10 cellular contexts compared by ENCODE assay signal in the genomic region with DNA sequence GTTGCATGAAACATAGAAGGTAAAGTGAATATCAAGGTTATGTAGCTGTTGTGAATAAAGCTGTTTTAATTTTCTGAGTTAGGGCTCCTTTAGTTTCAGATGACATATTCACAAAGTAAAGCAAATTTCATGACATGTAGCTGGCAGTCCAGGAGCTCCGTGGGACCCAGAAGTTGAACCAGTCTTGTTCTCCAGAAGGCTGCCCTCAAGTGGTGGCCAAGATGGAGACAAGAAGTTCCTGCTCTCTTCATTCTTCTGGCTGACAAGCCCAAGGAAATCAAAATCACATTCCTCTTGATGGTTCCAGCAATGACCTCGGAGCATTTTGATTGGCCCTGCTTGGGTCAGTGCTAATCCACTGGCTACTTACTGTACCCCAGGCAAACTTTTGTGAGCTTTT.
A peak's percentile ranks its signal among the peaks of the same experiment; 100 is the strongest.
DNase-seq lines count a peak whose midpoint lies in the region; ATAC-seq and TF ChIP-seq lines count a peak whose summit lies in the region.
"Had no signal": no experiment of that assay in that cellular context is flagged by ENCODE, and none has a peak within 500 bp of the region (broad histone marks: within the 10 kb centered on the region; RNA-seq: fewer than 3 reads in every experiment).

No MANE protein-coding gene starts in this region.

- no peak for TF ChIP-seq CTCF in testis (IDR thresholded peaks at IDR 0.05)

- H3K27ac Mint-ChIP-seq in activated CD4-positive, alpha-beta T cell treated with anti-CD3 and anti-CD28 coated beads for 36 hours: no peak overlapping the region
- H3K27ac Mint-ChIP-seq in activated CD4-positive, alpha-beta memory T cell treated with anti-CD3 and anti-CD28 coated beads, Interleukin-2, amount 10 ng/mL, durations not matched to agents 7 days and 5 days: no peak overlapping the region
- H3K27ac Mint-ChIP-seq: T-helper 1 cell treated with Interleukin-12 subunit alpha and Interleukin-12 subunit beta and Interleukin-4 antibody, amounts not matched to agents 30 μg/mL and 1 μg/mL, for 36 hours had no signal

- H3K9me3 Mint-ChIP-seq in activated CD4-positive, alpha-beta T cell treated with anti-CD3 and anti-CD28 coated beads for 36 hours (ENCODE audit: low read depth): no peaks in the 10 kb centered on the region
- H3K9me3 Mint-ChIP-seq in activated CD4-positive, alpha-beta memory T cell treated with anti-CD3 and anti-CD28 coated beads, Interleukin-2, amount 10 ng/mL, durations not matched to agents 7 days and 5 days: no peaks in the 10 kb centered on the region
- H3K9me3 Mint-ChIP-seq: T-helper 1 cell treated with Interleukin-12 subunit alpha and Interleukin-12 subunit beta and Interleukin-4 antibody, amounts not matched to agents 30 μg/mL and 1 μg/mL, for 36 hours had no signal

- WGBS in testis, 2 donors: 70 to 74% methylated on average over 2 of the region's 2 CpGs

- DNase-seq in activated CD4-positive, alpha-beta T cell treated with anti-CD3 and anti-CD28 coated beads for 36 hours: peak; percentile 7
- DNase-seq in activated CD4-positive, alpha-beta T cell treated with anti-CD3 and anti-CD28 coated beads, Interleukin-2, amount 50 U/mL, for 48 hours: no peak
- DNase-seq in NCI-H69 (lab: John Stamatoyannopoulos, UW): peak; percentile 53
- DNase-seq in dermis blood vessel endothelial cell: peak; percentile 2
- DNase-seq in testis: peak; percentile 60
- DNase-seq in GM19238 (ENCODE audit: insufficient read length, low spot score): no peak
- DNase-seq in activated CD4-positive, alpha-beta memory T cell treated with anti-CD3 and anti-CD28 coated beads, Interleukin-2, amount 10 ng/mL, durations not matched to agents 7 days and 5 days: no peak
- DNase-seq: NCI-H2227 treated with DMSO at 0.1 percent for 48 hours had no signal

- no peaks in the 10 kb centered on the region for H3K4me1 ChIP-seq in testis

- no peak overlapping the region for H3K27ac ChIP-seq in testis

- no peak for TF ChIP-seq POLR2A in testis (IDR thresholded peaks at IDR 0.05)

- H3K27me3 Mint-ChIP-seq in activated CD4-positive, alpha-beta T cell treated with anti-CD3 and anti-CD28 coated beads for 36 hours: peaks cover 2% of the 10 kb centered on the region
- no peaks in the 10 kb centered on the region for H3K27me3 Mint-ChIP-seq in activated CD4-positive, alpha-beta memory T cell treated with anti-CD3 and anti-CD28 coated beads, Interleukin-2, amount 10 ng/mL, durations not matched to agents 7 days and 5 days

- POLR2A ChIA-PET in activated CD4-positive, alpha-beta T cell treated with anti-CD3 and anti-CD28 coated beads for 36 hours (lab: Charles Lee): no interaction called here
- POLR2A ChIA-PET in activated CD4-positive, alpha-beta memory T cell treated with anti-CD3 and anti-CD28 coated beads, Interleukin-2, amount 10 ng/mL, durations not matched to agents 7 days and 5 days (lab: Charles Lee): no interaction called here

- CTCF ChIA-PET in activated CD4-positive, alpha-beta T cell treated with anti-CD3 and anti-CD28 coated beads for 36 hours (lab: Charles Lee): no interaction called here
- CTCF ChIA-PET in activated CD4-positive, alpha-beta memory T cell treated with anti-CD3 and anti-CD28 coated beads, Interleukin-2, amount 10 ng/mL, durations not matched to agents 7 days and 5 days (lab: Charles Lee): no interaction called here

- H3K9me3 ChIP-seq in testis: no peaks in the 10 kb centered on the region

- no peaks in the 10 kb centered on the region for H3K36me3 ChIP-seq in testis (ENCODE audit: low read depth, missing control alignments)

- intact Hi-C loops in activated CD4-positive, alpha-beta T cell treated with anti-CD3 and anti-CD28 coated beads for 36 hours (cut with DNase I, micrococcal nuclease): no loop called here
- intact Hi-C loops in testis (cut with DNase I; ENCODE audit: low total_unique reads): no loop called here

- H3K27me3 ChIP-seq in testis: no peaks in the 10 kb centered on the region

- ATAC-seq in activated CD4-positive, alpha-beta T cell treated with anti-CD3 and anti-CD28 coated beads for 36 hours: no peak
- ATAC-seq in HG03159 (IDR thresholded peaks at IDR 0.05; ENCODE audit: unreplicated experiment): no peak

- H3K4me1 Mint-ChIP-seq in activated CD4-positive, alpha-beta T cell treated with anti-CD3 and anti-CD28 coated beads for 36 hours: no peaks in the 10 kb centered on the region
- no peaks in the 10 kb centered on the region for H3K4me1 Mint-ChIP-seq in activated CD4-positive, alpha-beta memory T cell treated with anti-CD3 and anti-CD28 coated beads, Interleukin-2, amount 10 ng/mL, durations not matched to agents 7 days and 5 days

- H3K4me3 Mint-ChIP-seq in activated CD4-positive, alpha-beta T cell treated with anti-CD3 and anti-CD28 coated beads for 36 hours: no peak overlapping the region
- no peak overlapping the region for H3K4me3 Mint-ChIP-seq in activated CD4-positive, alpha-beta memory T cell treated with anti-CD3 and anti-CD28 coated beads, Interleukin-2, amount 10 ng/mL, durations not matched to agents 7 days and 5 days
- H3K4me3 Mint-ChIP-seq: T-helper 1 cell treated with Interleukin-12 subunit alpha and Interleukin-12 subunit beta and Interleukin-4 antibody, amounts not matched to agents 30 μg/mL and 1 μg/mL, for 36 hours had no signal

- no peak overlapping the region for H3K4me3 ChIP-seq in testis

- H3K36me3 Mint-ChIP-seq in activated CD4-positive, alpha-beta T cell treated with anti-CD3 and anti-CD28 coated beads for 36 hours (ENCODE audit: low read depth): no peaks in the 10 kb centered on the region
- H3K36me3 Mint-ChIP-seq in activated CD4-positive, alpha-beta memory T cell treated with anti-CD3 and anti-CD28 coated beads, Interleukin-2, amount 10 ng/mL, durations not matched to agents 7 days and 5 days (ENCODE audit: low read depth): no peaks in the 10 kb centered on the region

Comparison
In these comparisons a context has a peak if more than half of its experiments do, and no peak if none do; other contexts are left out.
1. DNase-seq: peak in activated CD4-positive, alpha-beta T cell treated with anti-CD3 and anti-CD28 coated beads for 36 hours (single experiment), NCI-H69 (single experiment), dermis blood vessel endothelial cell (single experiment) and testis (single experiment); none in activated CD4-positive, alpha-beta T cell treated with anti-CD3 and anti-CD28 coated beads, Interleukin-2, amount 50 U/mL, for 48 hours (0 of 2), GM19238 (single experiment) and activated CD4-positive, alpha-beta memory T cell treated with anti-CD3 and anti-CD28 coated beads, Interleukin-2, amount 10 ng/mL, durations not matched to agents 7 days and 5 days (single experiment).